1 cellular context compared by ENCODE assay signal in genomic region chr16:370443-370842, GRCh38.
A peak's percentile ranks its signal among the peaks of the same experiment; 100 is the strongest.
TF ChIP-seq lines count a peak whose summit lies in the region.

Gene MRPL28 (minus strand): TSS chr16:370538. CDS start chr16:370218, 320 bp downstream.

TF ChIP-seq in HEK293, 187 proteins besides CTCF, POLR2A, EP300 and RAD21 (continued from another document):
- TF ChIP-seq ZBTB10 (tag by site-specific recombination; IDR thresholded peaks at IDR 0.05) (peak; percentile 72), ZNF549 (tag by site-specific recombination; IDR thresholded peaks at IDR 0.05) (no peak), ZNF416 (tag by site-specific recombination; IDR thresholded peaks at IDR 0.05) (no peak), ZNF324 (tag by site-specific recombination; IDR thresholded peaks at IDR 0.05) (no peak), KLF9 (tag by site-specific recombination; IDR thresholded peaks at IDR 0.05; ENCODE audit: low read depth) (peak; percentile 73)
